In the genomic region with DNA sequence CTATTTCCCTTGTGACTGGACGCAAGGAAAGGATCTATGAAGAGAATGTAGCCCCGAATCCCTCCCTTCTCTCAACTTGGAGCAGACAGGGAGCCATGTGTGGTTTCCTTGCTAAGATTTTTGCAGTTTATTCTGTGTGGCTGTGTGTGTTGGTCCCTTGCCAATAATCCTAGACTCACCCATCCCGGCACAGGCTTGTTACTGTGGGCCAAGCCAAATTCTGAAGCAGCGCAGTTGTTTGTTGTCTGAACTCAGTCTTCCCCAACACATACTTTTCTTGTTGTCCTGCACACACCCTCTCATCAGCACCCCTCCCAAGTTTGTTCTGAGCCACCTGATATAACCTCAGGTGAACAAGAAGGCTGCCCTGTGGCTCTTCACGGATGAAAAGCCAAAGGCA, we compare ENCODE assay signal across 1 cellular context.
TF ChIP-seq lines count a peak whose summit lies in the region.

No MANE protein-coding gene starts in this region.

TF ChIP-seq in liver, 16 proteins besides CTCF, POLR2A, EP300 and RAD21 (continued from another document):
- TF ChIP-seq REST (IDR thresholded peaks at IDR 0.05) (no peak), GABPA (IDR thresholded peaks at IDR 0.05 in 1 of 2, conservative IDR thresholded peaks at IDR 0.05 in 1 of 2) (no peak), EGR1 (IDR thresholded peaks at IDR 0.05; ENCODE audit: low read depth in 2 of 2) (no peak), SP1 (IDR thresholded peaks at IDR 0.05) (no peak), HNF4A (conservative IDR thresholded peaks at IDR 0.05) (no peak), RXRA (IDR thresholded peaks at IDR 0.05) (no peak), JUND (IDR thresholded peaks at IDR 0.05) (no peak), FOXA2 (IDR thresholded peaks at IDR 0.05) (no peak), TAF1 (conservative IDR thresholded peaks at IDR 0.05) (no peak), FOXA1 (IDR thresholded peaks at IDR 0.05) (no peak), HNF4G (IDR thresholded peaks at IDR 0.05) (no peak)
- TF ChIP-seq, protein P1, sequence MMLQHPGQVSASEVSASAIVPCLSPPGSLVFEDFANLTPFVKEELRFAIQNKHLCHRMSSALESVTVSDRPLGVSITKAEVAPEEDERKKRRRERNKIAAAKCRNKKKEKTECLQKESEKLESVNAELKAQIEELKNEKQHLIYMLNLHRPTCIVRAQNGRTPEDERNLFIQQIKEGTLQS (IDR thresholded peaks at IDR 0.05), result no peak
